ENCODE assay signal across 27 cellular contexts in genomic region chr2:21515903-21516302, GRCh38.
DNase-seq lines count a peak whose midpoint lies in the region; ATAC-seq, FAIRE-seq and TF ChIP-seq lines count a peak whose summit lies in the region.
"Had no signal": no experiment of that assay in that cellular context is flagged by ENCODE, and none has a peak within 500 bp of the region (broad histone marks: within the 10 kb centered on the region; RNA-seq: fewer than 3 reads in every experiment).

No MANE protein-coding gene starts in this region.

- no peak overlapping the region for H2AFZ ChIP-seq in HepG2 (ENCODE audit: low read length)

- BruUV-seq in HepG2 (replicated peaks; lab: Mats Ljungman, UMichigan), result no TSS peak

- H3K4me2 ChIP-seq in HepG2 (ENCODE audit: low read depth, low read length) (no peak overlapping the region), mesendoderm (ENCODE audit: low read length) (no peak overlapping the region)

- H3K4me3 Mint-ChIP-seq in WTC11, result no peak overlapping the region
- no peak overlapping the region for H3K4me3 Mint-ChIP-seq in activated T-helper 2 cell treated with anti-CD3 and anti-CD28 coated beads, Interferon-gamma antibody, Interleukin-2, Interleukin-4, amounts not matched to agents 10 μg/mL and 5 μg/mL and 100 μg/mL, durations not matched to agents 14 hours and 24 hours and 36 hours (ENCODE audit: low read depth)
- H3K4me3 Mint-ChIP-seq: CD14-positive monocyte had no signal

- CTCF ChIA-PET in HepG2 (lab: Yijun Ruan, JAX; ENCODE audit: low intra/inter-chr PET ratio, low total read pairs), result no interaction called here
- CTCF ChIA-PET in WTC11 (lab: Charles Lee), result no interaction called here

- H3K56ac ChIP-seq in mesendoderm (ENCODE audit: low read length), result no peak overlapping the region

- TF ChIP-seq RAD21 in HepG2 (CRISPR knock-in tag; IDR thresholded peaks at IDR 0.05), result no peak

- H3K36me3 ChIP-seq in HepG2 (replicated peaks in 1 of 2; ENCODE audit: control insufficient read depth in 1 of 2, insufficient read depth in 2 of 2, low read length in 2 of 2) (no peaks in the 10 kb centered on the region), right lobe of liver (no peaks in the 10 kb centered on the region), mesendoderm (ENCODE audit: control insufficient read depth, insufficient read depth, low read length) (no peaks in the 10 kb centered on the region)
- H3K36me3 ChIP-seq: BE2C, SJSA1 had no signal

- FAIRE-seq in HepG2 (lab: Jason Lieb, UNC) (no peak), GM12891 (lab: Jason Lieb, UNC) (no peak)
- FAIRE-seq: G401.6 had no signal

- in situ Hi-C loops in HepG2 (cut with HindIII; ENCODE audit: extremely low pct_ligation_motif_present, low pct_unique_long_range_greater_than_20kb), result no loop called here

- no peak overlapping the region for H3K27ac Mint-ChIP-seq in WTC11
- H3K27ac Mint-ChIP-seq in activated T-helper 2 cell treated with anti-CD3 and anti-CD28 coated beads, Interferon-gamma antibody, Interleukin-2, Interleukin-4, amounts not matched to agents 10 μg/mL and 5 μg/mL and 100 μg/mL, durations not matched to agents 14 hours and 24 hours and 36 hours, result no peak overlapping the region
- H3K27ac Mint-ChIP-seq: CD14-positive monocyte had no signal

- 0% methylated on average over 1 of the region's 1 CpG for WGBS in HepG2 (ENCODE audit: low lambda C conversion rate)
- WGBS in right lobe of liver (ENCODE audit: insufficient coverage, low coverage, low lambda C conversion rate, missing lambda C conversion rate), result 100% methylated on average over 1 of the region's 1 CpG
- no CpG with 5 or more reads among the region's 1 CpG for WGBS in mesendoderm (ENCODE audit: extremely low coverage, insufficient coverage, low lambda C conversion rate)

- H3K9me3 Mint-ChIP-seq in WTC11, result peaks cover 7% of the 10 kb centered on the region; the same call in 1 of the 2 replicates
- peaks cover 16% of the 10 kb centered on the region for H3K9me3 Mint-ChIP-seq in activated T-helper 2 cell treated with anti-CD3 and anti-CD28 coated beads, Interferon-gamma antibody, Interleukin-2, Interleukin-4, amounts not matched to agents 10 μg/mL and 5 μg/mL and 100 μg/mL, durations not matched to agents 14 hours and 24 hours and 36 hours

- POLR2A ChIA-PET in HepG2 (lab: Yijun Ruan, JAX), result no interaction called here
- POLR2A ChIA-PET in WTC11 (lab: Charles Lee), result no interaction called here

- H3K79me1 ChIP-seq in mesendoderm (ENCODE audit: low read length), result no peaks in the 10 kb centered on the region

- H3K27me3 ChIP-seq in HepG2 (ENCODE audit: control insufficient read depth in 1 of 2, insufficient read depth in 2 of 2, low read length in 2 of 2) (0 out of 5 replicates have a peak, but pooled peaks cover 0 to 2% of the 10 kb centered on the region in 2 experiments), right lobe of liver (no peaks in the 10 kb centered on the region), mesendoderm (ENCODE audit: insufficient read depth, low read length, poor library complexity) (no peaks in the 10 kb centered on the region)
- H3K27me3 ChIP-seq: BE2C, SJSA1 had no signal

- no peak overlapping the region for H3K18ac ChIP-seq in mesendoderm (ENCODE audit: low read length)

- intact Hi-C loops in HepG2 (cut with micrococcal nuclease; ENCODE audit: unreplicated experiment) (no loop called here), right lobe of liver (cut with DNase I) (no loop called here)
- intact Hi-C loops in activated T-helper 2 cell treated with anti-CD3 and anti-CD28 coated beads, Interferon-gamma antibody, Interleukin-2, Interleukin-4, amounts not matched to agents 10 μg/mL and 5 μg/mL and 100 μg/mL, durations not matched to agents 14 hours and 24 hours and 36 hours (cut with micrococcal nuclease), result no loop called here

- TF ChIP-seq EP300 in HepG2 (IDR thresholded peaks at IDR 0.05; ENCODE audit: low read depth in 2 of 2, low read length in 2 of 2) (no peak), HepG2 (CRISPR knock-in tag; IDR thresholded peaks at IDR 0.05; ENCODE audit: borderline replicate concordance) (no peak)

- no peak overlapping the region for H2BK5ac ChIP-seq in mesendoderm (ENCODE audit: low read length)

- TF ChIP-seq POLR2A in HepG2 (IDR thresholded peaks at IDR 0.05; ENCODE audit: insufficient read depth in 1 of 2, low read depth in 2 of 2, low read length in 2 of 2) (no peak), right lobe of liver (IDR thresholded peaks at IDR 0.05) (no peak), GM12891 (IDR thresholded peaks at IDR 0.05; ENCODE audit: low read depth, low read length) (no peak)

- no peak overlapping the region for H3K4ac ChIP-seq in mesendoderm (ENCODE audit: low read depth, low read length)

- no peaks in the 10 kb centered on the region for H3K4me1 Mint-ChIP-seq in WTC11
- no peaks in the 10 kb centered on the region for H3K4me1 Mint-ChIP-seq in activated T-helper 2 cell treated with anti-CD3 and anti-CD28 coated beads, Interferon-gamma antibody, Interleukin-2, Interleukin-4, amounts not matched to agents 10 μg/mL and 5 μg/mL and 100 μg/mL, durations not matched to agents 14 hours and 24 hours and 36 hours (ENCODE audit: low read depth)
- H3K4me1 Mint-ChIP-seq: CD14-positive monocyte had no signal

- H3K9ac ChIP-seq in HepG2 (ENCODE audit: insufficient read depth, low read depth, low read length) (no peak overlapping the region), mesendoderm (ENCODE audit: low read length) (no peak overlapping the region)

- no peak overlapping the region for H2BK120ac ChIP-seq in mesendoderm (ENCODE audit: low read depth, low read length)

- H2BK15ac ChIP-seq in mesendoderm (replicated peaks; ENCODE audit: low read depth), result no peak overlapping the region

- H3K4me1 ChIP-seq in HepG2 (ENCODE audit: insufficient read depth, low read length) (no peaks in the 10 kb centered on the region), right lobe of liver (no peaks in the 10 kb centered on the region), mesendoderm (ENCODE audit: control insufficient read depth, low read depth, low read length) (no peaks in the 10 kb centered on the region)
- H3K4me1 ChIP-seq: BE2C, SJSA1 had no signal

- no peaks in the 10 kb centered on the region for H3K9me3 ChIP-seq in HepG2 (ENCODE audit: low read length)
- no peaks in the 10 kb centered on the region for H3K9me3 ChIP-seq in right lobe of liver
- H3K9me3 ChIP-seq: BE2C, SJSA1 had no signal

- no peak for ATAC-seq in HepG2
- no peak for ATAC-seq in right lobe of liver
- no peak for ATAC-seq in WTC11
- ATAC-seq: HCT116 had no signal

- no peak overlapping the region for H4K8ac ChIP-seq in mesendoderm (ENCODE audit: low read depth, low read length)

- H3K23ac ChIP-seq in mesendoderm (ENCODE audit: low read length), result no peak overlapping the region

- H3K4me3 ChIP-seq in HepG2 (replicated peaks in 1 of 3; ENCODE audit: insufficient read depth in 1 of 3, low read depth in 2 of 3, low read length in 3 of 3) (no peak overlapping the region), right lobe of liver (no peak overlapping the region), mesendoderm (ENCODE audit: low read length) (no peak overlapping the region)
- H3K4me3 ChIP-seq: SJSA1 had no signal

- no peaks in the 10 kb centered on the region for H3K27me3 Mint-ChIP-seq in WTC11 (ENCODE audit: low read depth)
- no peaks in the 10 kb centered on the region for H3K27me3 Mint-ChIP-seq in activated T-helper 2 cell treated with anti-CD3 and anti-CD28 coated beads, Interferon-gamma antibody, Interleukin-2, Interleukin-4, amounts not matched to agents 10 μg/mL and 5 μg/mL and 100 μg/mL, durations not matched to agents 14 hours and 24 hours and 36 hours (ENCODE audit: low read depth)

- H4K5ac ChIP-seq in mesendoderm (ENCODE audit: low read length), result no peak overlapping the region

- H4K20me1 ChIP-seq in HepG2 (ENCODE audit: insufficient read depth, low read length), result no peaks in the 10 kb centered on the region

- no peak overlapping the region for H2AK5ac ChIP-seq in mesendoderm (ENCODE audit: low read length)

- DNase-seq in HepG2 (ENCODE audit: low spot score) (no peak), right lobe of liver (no peak), WTC11 (ENCODE audit: low spot score) (no peak), mesendoderm (peak; percentile 59), GM12891 (ENCODE audit: insufficient read length, low spot score) (no peak), SKM-1 treated with dmso at 0.1 percent for 144 hours (lab: John Stamatoyannopoulos, UW; ENCODE audit: unreplicated experiment) (no peak)
- no peak for DNase-seq in activated T-helper 2 cell treated with anti-CD3 and anti-CD28 coated beads, Interferon-gamma antibody, Interleukin-2, Interleukin-4, amounts not matched to agents 10 μg/mL and 5 μg/mL and 100 μg/mL, durations not matched to agents 14 hours and 24 hours and 36 hours (ENCODE audit: low spot score)
- DNase-seq: 8988T; ACHN; BE2C; Calu3; Kasumi-1; MV-4-11; NCI-H1105; NCI-H1436 treated with DMSO at 0.1 percent for 48 hours; NCI-H187 treated with DMSO at 0.1 percent for 48 hours; NCI-H2171 treated with DMSO at 0.1 percent for 48 hours; NCI-H345; NCI-H524; NCI-H748 treated with DMSO at 0.1 percent for 48 hours; NK-92 treated with Interleukin-12 subunit alpha and Interleukin-12 subunit beta, amount 100 ng/mL, for 24 hours; Right ventricle myocardium superior; RPMI8226 had no signal

- H3K79me2 ChIP-seq in HepG2 (ENCODE audit: insufficient read depth, low read length) (no peaks in the 10 kb centered on the region), mesendoderm (ENCODE audit: control insufficient read depth, insufficient read depth, low read length) (no peaks in the 10 kb centered on the region)

- H3K36me3 Mint-ChIP-seq in WTC11, result no peaks in the 10 kb centered on the region
- no peaks in the 10 kb centered on the region for H3K36me3 Mint-ChIP-seq in activated T-helper 2 cell treated with anti-CD3 and anti-CD28 coated beads, Interferon-gamma antibody, Interleukin-2, Interleukin-4, amounts not matched to agents 10 μg/mL and 5 μg/mL and 100 μg/mL, durations not matched to agents 14 hours and 24 hours and 36 hours (ENCODE audit: low read depth)
- H3K36me3 Mint-ChIP-seq: CD14-positive monocyte had no signal

- H3K27ac ChIP-seq in HepG2 (ENCODE audit: extremely low read length, insufficient read depth, low read length), result no peak overlapping the region
- H3K27ac ChIP-seq in right lobe of liver, result no peak overlapping the region
- no peak overlapping the region for H3K27ac ChIP-seq in mesendoderm (ENCODE audit: low read depth, low read length)
- H3K27ac ChIP-seq: SJSA1 had no signal

- no peak for TF ChIP-seq CTCF in HepG2 (CRISPR knock-in tag; IDR thresholded peaks at IDR 0.05)
- TF ChIP-seq CTCF in right lobe of liver (IDR thresholded peaks at IDR 0.05), result no peak
- TF ChIP-seq CTCF in WTC11 (IDR thresholded peaks at IDR 0.05), result no peak

TF ChIP-seq in GM12891, 5 proteins besides CTCF, POLR2A, EP300 and RAD21:
- no peak for TF ChIP-seq PAX5 (IDR thresholded peaks at IDR 0.05; ENCODE audit: insufficient read depth, low read length, severe bottlenecking)
- no peak for TF ChIP-seq POU2F2 (IDR thresholded peaks at IDR 0.05; ENCODE audit: low read depth, low read length)
- no peak for TF ChIP-seq SPI1 (IDR thresholded peaks at IDR 0.05; ENCODE audit: low read depth, low read length)
- TF ChIP-seq POLR2AphosphoS5 (IDR thresholded peaks at IDR 0.05; ENCODE audit: low read depth, low read length), result no peak
- no peak for TF ChIP-seq TAF1 (IDR thresholded peaks at IDR 0.05; ENCODE audit: low read depth, low read length)

Comparison
In these comparisons a context has a peak if more than half of its experiments do, and no peak if none do; other contexts are left out.
1. Of the 50 proteins assayed by ChIP-seq in both HepG2 and WTC11: peak only in HepG2: none; only in WTC11: GABPB1; in both: none; in neither: 49.